15 cellular contexts compared by ENCODE assay signal in the genomic region with DNA sequence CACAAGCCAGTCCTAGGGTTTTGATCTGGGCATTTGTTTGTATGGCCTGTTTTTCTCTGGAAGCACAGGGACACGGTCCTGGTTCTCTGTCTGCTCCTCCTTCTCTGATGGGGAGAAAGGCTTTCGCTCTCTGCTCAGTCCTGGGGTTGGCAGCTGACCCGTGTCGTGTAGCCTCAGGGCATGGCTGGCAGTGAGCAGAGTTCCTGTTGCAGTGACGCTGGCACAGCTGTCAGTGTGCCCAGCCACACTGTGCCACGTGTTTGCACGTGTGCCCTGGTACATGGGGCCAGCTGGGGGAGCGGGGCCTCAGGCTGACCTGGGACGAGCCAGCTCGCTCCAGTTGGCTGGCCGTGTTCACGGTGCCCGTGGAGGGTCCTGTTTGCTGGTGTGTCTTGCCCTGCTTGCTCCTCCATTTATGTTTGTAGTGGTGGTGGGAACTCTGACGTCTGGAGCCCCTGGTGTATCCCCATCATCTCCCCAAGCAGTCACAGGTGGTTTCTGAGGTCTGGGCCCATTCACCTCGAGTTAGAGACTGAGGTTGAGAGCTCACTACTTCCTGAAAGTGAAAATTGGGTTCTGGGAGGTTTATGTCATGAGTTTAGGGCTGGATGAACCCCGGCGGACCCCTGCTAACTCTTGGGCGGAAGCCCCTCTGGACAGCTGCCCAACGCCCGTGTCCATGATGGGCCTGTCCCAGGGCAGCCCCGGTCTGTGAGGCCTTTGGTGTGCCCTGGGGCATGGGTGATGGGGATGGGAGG. TPM values are rescaled to one million over a fixed set of nuclear protein-coding genes. Genes with fewer than 3 reads are reported as not detected.
DNase-seq lines count a peak whose midpoint lies in the region; ATAC-seq and TF ChIP-seq lines count a peak whose summit lies in the region.
"Had no signal": no experiment of that assay in that cellular context is flagged by ENCODE, and none has a peak within 500 bp of the region (broad histone marks: within the 10 kb centered on the region; RNA-seq: fewer than 3 reads in every experiment).

No MANE protein-coding gene starts in this region.

- no peak for TF ChIP-seq CTCF in right atrium auricular region (IDR thresholded peaks at IDR 0.05)
- no peak for TF ChIP-seq CTCF in lower leg skin (IDR thresholded peaks at IDR 0.05)

- peak overlapping the region; percentile 48 to 58 for H3K27ac ChIP-seq in right atrium auricular region
- H3K27ac ChIP-seq: hepatocyte had no signal

- 62 to 64% methylated on average over 21 of the region's 21 CpGs for WGBS in lower leg skin, 2 donors

- intact Hi-C loops in Right ventricle myocardium inferior (cut with DNase I): no loop called here
- intact Hi-C loops in cardiac septum (cut with DNase I): no loop called here
- intact Hi-C loops in lower leg skin (cut with DNase I; ENCODE audit: low total_unique reads): no loop called here

- peaks cover 0 to 4% of the 10 kb centered on the region in 2 donors for H3K4me1 ChIP-seq in right atrium auricular region

- ATAC-seq in Right ventricle myocardium inferior: peak; percentile 88

- H3K9me3 ChIP-seq in right atrium auricular region: no peaks in the 10 kb centered on the region

- H3K4me3 ChIP-seq in right atrium auricular region: no peak overlapping the region
- H3K4me3 ChIP-seq in lower leg skin (ENCODE audit: low read depth, poor library complexity, severe bottlenecking): no peak overlapping the region
- H3K4me3 ChIP-seq: hepatocyte, lung had no signal

- no peaks in the 10 kb centered on the region for H3K27me3 ChIP-seq in right atrium auricular region
- H3K27me3 ChIP-seq: hepatocyte had no signal

- H3K36me3 ChIP-seq in right atrium auricular region: peaks cover 49% of the 10 kb centered on the region

- TF ChIP-seq POLR2A in lower leg skin (IDR thresholded peaks at IDR 0.05): no peak

- DNase-seq in Right ventricle myocardium inferior (ENCODE audit: missing footprints): peak; percentile 85
- no peak for DNase-seq in cardiac septum (ENCODE audit: low spot score)
- no peak for DNase-seq in right atrium auricular region (ENCODE audit: low spot score)
- no peak for DNase-seq in Kasumi-1 (lab: John Stamatoyannopoulos, UW)
- DNase-seq in lower leg skin (ENCODE audit: low spot score in 2 of 2): no peak
- DNase-seq in NCI-H2029 treated with DMSO at 0.1 percent for 48 hours (lab: John Stamatoyannopoulos, UW): no peak
- DNase-seq: ACHN; activated CD4-positive, alpha-beta T cell treated with anti-CD3 and anti-CD28 coated beads, Interleukin-2, amount 50 U/mL, for 1 hour; activated gamma-delta T cell treated with Interleukin-2 at 50 U/mL for 16 hours; NCI-H187 treated with DMSO at 0.1 percent for 48 hours; NCI-H69; RPMI8226 had no signal

RNA-seq across cellular contexts. Expression of a gene that starts 10.2 kb away (rescaled TPM):
- total RNA-seq in Right ventricle myocardium inferior (41.4 TPM), cardiac septum (36.1 TPM), right atrium auricular region (10 to 100 TPM; 41.2 to 43.8 TPM), lower leg skin (10 to 100 TPM; 40.6 to 59.7 (median 49.7) TPM)

RNA-seq across cellular contexts. Expression of a gene that starts 19.6 kb away (rescaled TPM):
- total RNA-seq in Right ventricle myocardium inferior: 78.0 TPM
- total RNA-seq in cardiac septum: 72.0 TPM
- 10 to 100 TPM; 80.6 to 84.0 TPM for total RNA-seq in right atrium auricular region
- 100 to 1,000 TPM in 2 of 4 donors, 10 to 100 TPM in 2; 85.9 to 101 (median 94.7) TPM for total RNA-seq in lower leg skin

RNA-seq across cellular contexts. Expression of a gene that starts 23.4 kb away (rescaled TPM):
- total RNA-seq in Right ventricle myocardium inferior (not detected), cardiac septum (not detected), right atrium auricular region (not detected), lower leg skin (not detected)
- total RNA-seq: hepatocyte, lung, urinary bladder had no signal

RNA-seq across cellular contexts. Expression of a gene that starts 53.6 kb away (rescaled TPM):
- 13.8 TPM for total RNA-seq in Right ventricle myocardium inferior
- total RNA-seq in cardiac septum: 17.4 TPM
- 10 to 100 TPM; 12.2 to 17.8 TPM for total RNA-seq in right atrium auricular region
- total RNA-seq in lower leg skin: 1 to 10 TPM; 1.2 to 6.7 (median 5.7) TPM
